ENCODE assay signal across 1 cellular context in genomic region chr9:37220971-37221370, GRCh38.
TF ChIP-seq lines count a peak whose summit lies in the region.

No MANE protein-coding gene starts in this region.

TF ChIP-seq in IMR-90, 13 proteins besides CTCF, POLR2A, EP300 and RAD21 (continued from another document):
- TF ChIP-seq ELK1 (IDR thresholded peaks at IDR 0.05; ENCODE audit: borderline replicate concordance, low read depth, low read length): no peak
